Comparison of ENCODE assay signal across 10 cellular contexts in the genomic region with DNA sequence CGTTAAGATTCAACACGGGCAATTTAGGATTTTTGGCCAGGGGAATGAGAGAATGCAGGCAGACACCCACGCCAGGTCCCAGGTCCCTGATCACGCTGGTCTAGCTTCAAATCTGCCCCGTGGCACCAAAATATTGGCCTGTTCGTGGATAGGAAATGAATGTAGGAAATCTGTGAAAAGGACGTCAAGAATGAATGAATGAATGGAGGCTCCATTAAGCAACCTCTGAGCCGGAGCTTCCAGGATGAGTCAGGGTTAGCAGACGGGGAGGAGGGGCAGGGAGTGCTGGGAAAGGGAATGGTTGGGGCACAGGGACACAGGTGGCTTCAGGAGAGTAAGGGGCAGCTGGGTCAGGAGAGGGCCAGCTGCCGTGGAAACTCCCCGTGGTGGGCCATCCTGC. TPM values are rescaled to one million over a fixed set of nuclear protein-coding genes. Genes with fewer than 3 reads are reported as not detected.
A peak's percentile ranks its signal among the peaks of the same experiment; 100 is the strongest.
DNase-seq lines count a peak whose midpoint lies in the region; ATAC-seq and TF ChIP-seq lines count a peak whose summit lies in the region.
"Had no signal": no experiment of that assay in that cellular context is flagged by ENCODE, and none has a peak within 500 bp of the region (broad histone marks: within the 10 kb centered on the region; RNA-seq: fewer than 3 reads in every experiment).

No MANE protein-coding gene starts in this region.

- no peak overlapping the region for H3K9ac ChIP-seq in IMR-90 (ENCODE audit: low read depth, low read length)

- dilution Hi-C loops in IMR-90 (cut with HindIII; ENCODE audit: low sequenced_read_pairs, unreplicated experiment) = no loop called here

- no peak for TF ChIP-seq RAD21 in IMR-90 (IDR thresholded peaks at IDR 0.05; ENCODE audit: low read length)

- H2BK5ac ChIP-seq in IMR-90 (ENCODE audit: low read depth, low read length, poor library complexity, severe bottlenecking) = no peak overlapping the region

- H3K9me3 ChIP-seq in Caco-2 (no peaks in the 10 kb centered on the region), IMR-90 (ENCODE audit: control insufficient read depth, insufficient read depth, low read length) (no peaks in the 10 kb centered on the region)
- H3K9me3 ChIP-seq: pancreas had no signal

- no peak overlapping the region for H4K5ac ChIP-seq in IMR-90 (ENCODE audit: low read depth, low read length)

- ATAC-seq in IMR-90 (ENCODE audit: low read depth) = peak; percentile 67
- no peak for ATAC-seq in GM19467 (IDR thresholded peaks at IDR 0.05; ENCODE audit: unreplicated experiment)
- ATAC-seq: pancreas had no signal

- H3K4me1 ChIP-seq in Caco-2 (peaks cover 69% of the 10 kb centered on the region), IMR-90 (ENCODE audit: control insufficient read depth, insufficient read depth, low read length) (peaks cover 8% of the 10 kb centered on the region)
- H3K4me1 ChIP-seq: pancreas had no signal

- no peaks in the 10 kb centered on the region for H3K9me1 ChIP-seq in IMR-90 (ENCODE audit: insufficient read depth, low read length)

- POLR2A ChIA-PET in Caco-2 (lab: Charles Lee) (interaction anchor here (0.5 to 1.0 kb wide), 2 partner anchors 54 to 63 kb away, joined by 3 to 4 read pairs; a partner anchor contains a TSS), IMR-90 (lab: Charles Lee; ENCODE audit: unreplicated experiment) (no interaction called here)

- H3K56ac ChIP-seq in IMR-90 (ENCODE audit: extremely low read depth, insufficient read depth, low read length) = no peak overlapping the region

- H3K27me3 ChIP-seq in Caco-2 (replicated peaks; ENCODE audit: control insufficient read depth, insufficient read depth, low read length) = no peaks in the 10 kb centered on the region
- no peaks in the 10 kb centered on the region for H3K27me3 ChIP-seq in IMR-90 (ENCODE audit: control insufficient read depth, insufficient read depth, low read length)
- H3K27me3 ChIP-seq: pancreas had no signal

- no peak overlapping the region for H3K18ac ChIP-seq in IMR-90 (ENCODE audit: low read depth, low read length)

- no peak overlapping the region for H3K4me2 ChIP-seq in IMR-90 (ENCODE audit: low read depth, low read length)

- H3K27me3 Mint-ChIP-seq in Caco-2 (ENCODE audit: insufficient read depth, unreplicated experiment) = no peaks in the 10 kb centered on the region

- 56% methylated on average over 5 of the region's 11 CpGs; no CpG with 5 or more reads in 1 of the 2 experiments for WGBS in IMR-90 (ENCODE audit: extremely low coverage in 2 of 2, insufficient read length in 1 of 2), 2 experiments

- intact Hi-C loops in Caco-2 (cut with micrococcal nuclease; ENCODE audit: unreplicated experiment) (no loop called here), IMR-90 (cut with micrococcal nuclease) (no loop called here)

- peak overlapping the region; percentile 78 for H2AFZ ChIP-seq in IMR-90 (replicated peaks; ENCODE audit: low read length, poor library complexity)

- H4K8ac ChIP-seq in IMR-90 (ENCODE audit: low read depth in 2 of 2, low read length in 2 of 2) = no peak overlapping the region

- no peak overlapping the region for H3K23ac ChIP-seq in IMR-90 (ENCODE audit: low read depth, low read length)

- H3K9me3 Mint-ChIP-seq in Caco-2 (ENCODE audit: unreplicated experiment) = no peaks in the 10 kb centered on the region

- H3K79me1 ChIP-seq in IMR-90 (ENCODE audit: low read depth in 1 of 2, low read length in 2 of 2) = no peaks in the 10 kb centered on the region

- no peak overlapping the region for H2BK120ac ChIP-seq in IMR-90 (ENCODE audit: low read depth, low read length)

- CTCF ChIA-PET in Caco-2 (lab: Charles Lee) = interaction anchor here (0.8 to 1.4 kb wide), 2 partner anchors 28 to 50 kb away, joined by 3 to 4 read pairs; no protein-coding TSS in a partner anchor
- CTCF ChIA-PET in IMR-90 (lab: Yijun Ruan, JAX) = no interaction called here

- DNase-seq in Caco-2 = peak; percentile 80 to 89
- DNase-seq in IMR-90 = peak; percentile 69
- DNase-seq in astrocyte of the spinal cord (ENCODE audit: low read depth, low spot score) = peak; percentile 47
- DNase-seq in islet precursor cell = peak; percentile 89
- no peak for DNase-seq in COR-L47 (lab: John Stamatoyannopoulos, UW)
- no peak for DNase-seq in activated naive CD4-positive, alpha-beta T cell treated with anti-CD3 and anti-CD28 coated beads, Interleukin-2, amount 50 U/mL, for 16 hours
- DNase-seq in epidermal melanocyte (ENCODE audit: insufficient read length, low spot score) = no peak
- DNase-seq: pancreas had no signal

- H3K36me3 Mint-ChIP-seq in Caco-2 (ENCODE audit: insufficient read depth, unreplicated experiment) = peaks cover 30% of the 10 kb centered on the region

- TF ChIP-seq CTCF in Caco-2 (IDR thresholded peaks at IDR 0.05; ENCODE audit: insufficient read depth in 1 of 2, low read depth in 1 of 2, low read length in 1 of 2, severe bottlenecking in 1 of 2, unreplicated experiment in 1 of 2) = no peak
- TF ChIP-seq CTCF in IMR-90 (conservative IDR thresholded peaks at IDR 0.05; ENCODE audit: low read depth, low read length) = no peak
- no peak for TF ChIP-seq CTCF in astrocyte of the spinal cord (IDR thresholded peaks at IDR 0.05; ENCODE audit: low read depth, low read length)

- no TSS peak for BruUV-seq in Caco-2 (replicated peaks; lab: Mats Ljungman, UMichigan)
- no TSS peak for BruUV-seq in IMR-90 (replicated peaks; lab: Mats Ljungman, UMichigan)

- no peak overlapping the region for H2BK20ac ChIP-seq in IMR-90 (ENCODE audit: low read depth, low read length)

- in situ Hi-C loops in IMR-90 (cut with MboI; ENCODE audit: low sequenced_read_pairs) = no loop called here
- in situ Hi-C loops in astrocyte of the spinal cord (cut with HindIII; ENCODE audit: low sequenced_read_pairs) = no loop called here

- H4K91ac ChIP-seq in IMR-90 (ENCODE audit: insufficient read depth, low read depth, low read length) = no peak overlapping the region

- no peaks in the 10 kb centered on the region for H4K20me1 ChIP-seq in IMR-90 (ENCODE audit: insufficient read depth, low read length)

- no peak overlapping the region for H3K4me3 ChIP-seq in Caco-2 (ENCODE audit: low read depth, low read length)
- H3K4me3 ChIP-seq in IMR-90 (ENCODE audit: insufficient read depth, low read depth, low read length) = no peak overlapping the region
- H3K4me3 ChIP-seq in astrocyte of the spinal cord (ENCODE audit: low read depth, low read length) = no peak overlapping the region
- H3K4me3 ChIP-seq: pancreas had no signal

- H2AK9ac ChIP-seq in IMR-90 (replicated peaks; ENCODE audit: low read depth, low read length, poor library complexity) = peak overlapping the region; percentile 93

- H3K4ac ChIP-seq in IMR-90 (ENCODE audit: low read depth, low read length) = no peak overlapping the region

- peak overlapping the region; percentile 98 for H3K27ac Mint-ChIP-seq in Caco-2 (ENCODE audit: unreplicated experiment)

- TF ChIP-seq POLR2A in IMR-90 (IDR thresholded peaks at IDR 0.05; ENCODE audit: low read depth, low read length) = no peak

- no peak overlapping the region for H3K27ac ChIP-seq in IMR-90 (ENCODE audit: insufficient read depth, low read length)
- H3K27ac ChIP-seq: C4-2B, pancreas had no signal

- no peak overlapping the region; the same call in 1 of the 2 replicates for H2AK5ac ChIP-seq in IMR-90 (ENCODE audit: low read depth, low read length)

- peak overlapping the region; percentile 18 for H3K4me3 Mint-ChIP-seq in Caco-2 (ENCODE audit: unreplicated experiment)

- no peaks in the 10 kb centered on the region for H3K36me3 ChIP-seq in Caco-2 (ENCODE audit: control insufficient read depth, insufficient read depth, low read length)
- H3K36me3 ChIP-seq in IMR-90 (ENCODE audit: control insufficient read depth, insufficient read depth, low read length) = no peaks in the 10 kb centered on the region
- H3K36me3 ChIP-seq: pancreas had no signal

- no peak overlapping the region for H2BK15ac ChIP-seq in IMR-90 (ENCODE audit: low read depth, low read length)

- no peak overlapping the region for H3K14ac ChIP-seq in IMR-90 (replicated peaks; ENCODE audit: low read depth, low read length)

- peaks cover 48% of the 10 kb centered on the region for H3K4me1 Mint-ChIP-seq in Caco-2 (ENCODE audit: low read depth, unreplicated experiment)

TF ChIP-seq in IMR-90, 13 proteins besides CTCF, POLR2A, EP300 and RAD21 (continues in another document):
- peak; percentile 78 for TF ChIP-seq FOS (IDR thresholded peaks at IDR 0.05; ENCODE audit: low read depth, low read length)
- peak; percentile 39; the same call in 1 of the 2 replicates for TF ChIP-seq MAZ (IDR thresholded peaks at IDR 0.05; ENCODE audit: borderline replicate concordance, low read depth, low read length)
- peak; percentile 34 for TF ChIP-seq RCOR1 (IDR thresholded peaks at IDR 0.05; ENCODE audit: insufficient replicate concordance, low read length)
- no peak for TF ChIP-seq SMC3 (IDR thresholded peaks at IDR 0.05; ENCODE audit: low read depth, low read length)
- no peak for TF ChIP-seq BHLHE40 (IDR thresholded peaks at IDR 0.05; ENCODE audit: low read depth, low read length)
- no peak for TF ChIP-seq MXI1 (IDR thresholded peaks at IDR 0.05; ENCODE audit: borderline replicate concordance, low read depth, low read length)
- TF ChIP-seq CHD1 (IDR thresholded peaks at IDR 0.05; ENCODE audit: low read depth, low read length) = no peak

RNA-seq across cellular contexts. Expression of a gene that starts 4.2 kb away (rescaled TPM):
- total RNA-seq in Caco-2 (2022) (1.00 and 1.4 TPM in 2 replicates), IMR-90 (2012; rRNA removed) (not detected in 2 replicates)
- polyA plus RNA-seq in IMR-90 (2012; rRNA removed) = 0.09 TPM in 1 of 2 replicates, not detected in the other
- polyA plus RNA-seq in IMR-90 (2012; cell fraction: cytosol; rRNA removed) = 0.08 TPM in 1 of 2 replicates, not detected in the other
- polyA plus RNA-seq in IMR-90 (2012; cell fraction: nucleus; rRNA removed; ENCODE audit: low replicate concordance) = 0.13 and 0.23 TPM in 2 replicates

RNA-seq across cellular contexts. Expression of a gene that starts 44.5 kb away (rescaled TPM):
- total RNA-seq in Caco-2 (2022) (22.4 and 22.6 TPM in 2 replicates), IMR-90 (2012; rRNA removed) (0.18 TPM in 1 of 2 replicates, not detected in the other)
- 0.60 and 0.87 TPM in 2 replicates for polyA plus RNA-seq in IMR-90 (2012; rRNA removed)
- polyA plus RNA-seq in IMR-90 (2012; cell fraction: cytosol; rRNA removed) = 0.70 and 0.79 TPM in 2 replicates
- 2.9 and 5.0 TPM in 2 replicates for polyA plus RNA-seq in IMR-90 (2012; cell fraction: nucleus; rRNA removed; ENCODE audit: low replicate concordance)

RNA-seq across cellular contexts. Expression of a gene that starts 50.4 kb away (rescaled TPM):
- total RNA-seq in Caco-2 (2022) (not detected in 2 replicates), IMR-90 (2012; rRNA removed) (not detected in 2 replicates)
- not detected in 2 replicates for polyA plus RNA-seq in IMR-90 (2012; rRNA removed)
- not detected in 2 replicates for polyA plus RNA-seq in IMR-90 (2012; cell fraction: cytosol; rRNA removed)
- not detected in 2 replicates for polyA plus RNA-seq in IMR-90 (2012; cell fraction: nucleus; rRNA removed; ENCODE audit: low replicate concordance)
- total RNA-seq: pancreas had no signal

RNA-seq across cellular contexts. Expression of a gene that starts 58.7 kb away (rescaled TPM):
- total RNA-seq in Caco-2 (2022) = 5.8 and 6.8 TPM in 2 replicates
- 0.36 and 0.56 TPM in 2 replicates for total RNA-seq in IMR-90 (2012; rRNA removed)
- polyA plus RNA-seq in IMR-90 (2012; rRNA removed) = 0.05 and 0.17 TPM in 2 replicates
- not detected in 2 replicates for polyA plus RNA-seq in IMR-90 (2012; cell fraction: cytosol; rRNA removed)
- 0.11 and 0.25 TPM in 2 replicates for polyA plus RNA-seq in IMR-90 (2012; cell fraction: nucleus; rRNA removed; ENCODE audit: low replicate concordance)

Comparison
In these comparisons a context has a peak if more than half of its experiments do, and no peak if none do; other contexts are left out.
1. DNase-seq: peak in Caco-2 (2 of 2), IMR-90 (single experiment), astrocyte of the spinal cord (single experiment) and islet precursor cell (single experiment); none in COR-L47 (single experiment), activated naive CD4-positive, alpha-beta T cell treated with anti-CD3 and anti-CD28 coated beads, Interleukin-2, amount 50 U/mL, for 16 hours (single experiment) and epidermal melanocyte (single experiment).
2. RNA of a gene that starts 44.5 kb away (total RNA-seq): 22.4 to 22.6 TPM in Caco-2; 0.18 TPM in IMR-90; every median in the first group is over 10 times any median in the second.